In the genomic region with DNA sequence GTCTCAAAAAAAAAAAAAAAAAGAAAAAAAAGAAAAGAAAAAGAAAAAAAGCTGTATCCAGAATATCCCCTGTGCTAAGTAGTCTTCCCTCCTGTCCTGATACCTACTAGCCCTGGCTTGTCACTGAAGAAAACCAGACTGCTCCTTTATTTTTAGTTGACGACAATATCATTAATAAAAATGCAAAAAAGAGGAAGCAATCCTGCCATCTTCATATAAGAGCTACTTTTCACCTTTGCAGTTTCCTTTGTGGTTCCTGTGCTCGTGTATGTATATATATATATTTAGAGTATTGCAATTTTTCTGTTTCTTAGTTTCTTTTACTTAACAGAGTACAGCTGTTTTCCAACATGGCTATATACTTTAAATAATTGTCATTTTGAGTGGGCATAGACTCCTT, we compare ENCODE assay signal across 15 cellular contexts. TPM values are rescaled to one million over a fixed set of nuclear protein-coding genes. Genes with fewer than 3 reads are reported as not detected.
A peak's percentile ranks its signal among the peaks of the same experiment; 100 is the strongest.
DNase-seq lines count a peak whose midpoint lies in the region; ATAC-seq and TF ChIP-seq lines count a peak whose summit lies in the region.
"Had no signal": no experiment of that assay in that cellular context is flagged by ENCODE, and none has a peak within 500 bp of the region (broad histone marks: within the 10 kb centered on the region; RNA-seq: fewer than 3 reads in every experiment).

No MANE protein-coding gene starts in this region.

- intact Hi-C loops in natural killer cell (cut with micrococcal nuclease) = no loop called here

- peaks cover 15 to 21% of the 10 kb centered on the region in 2 donors for H3K4me1 Mint-ChIP-seq in natural killer cell

- no peak for TF ChIP-seq CTCF in natural killer cell (IDR thresholded peaks at IDR 0.05)

- H3K36me3 Mint-ChIP-seq in natural killer cell = no peaks in the 10 kb centered on the region

- H3K9me3 Mint-ChIP-seq in natural killer cell = no peaks in the 10 kb centered on the region
- H3K9me3 Mint-ChIP-seq: CD4-positive, alpha-beta T cell had no signal

- peaks cover 0 to 5% of the 10 kb centered on the region in 2 donors for H3K27me3 Mint-ChIP-seq in natural killer cell (ENCODE audit: low read depth in 2 of 2)
- H3K27me3 Mint-ChIP-seq: activated CD4-positive, alpha-beta memory T cell treated with anti-CD3 and anti-CD28 coated beads for 36 hours had no signal

- ATAC-seq in GM18868 (IDR thresholded peaks at IDR 0.05; ENCODE audit: unreplicated experiment) (peak; percentile 41), GM21723 (IDR thresholded peaks at IDR 0.05; ENCODE audit: unreplicated experiment) (peak; percentile 55), HG03439 (IDR thresholded peaks at IDR 0.05; ENCODE audit: unreplicated experiment) (peak; percentile 31), natural killer cell (no peak)

- no peak overlapping the region for H3K27ac Mint-ChIP-seq in natural killer cell
- H3K27ac Mint-ChIP-seq: activated CD4-positive, alpha-beta memory T cell treated with anti-CD3 and anti-CD28 coated beads for 36 hours; CD4-positive, alpha-beta T cell had no signal

- DNase-seq in natural killer cell (no peak), NCI-H2227 (lab: John Stamatoyannopoulos, UW; ENCODE audit: unreplicated experiment) (no peak), NCI-H774 (lab: John Stamatoyannopoulos, UW) (no peak)
- DNase-seq in stimulated activated naive CD4-positive, alpha-beta T cell treated with Interleukin-2 at 50 U/mL for 16 hours (lab: John Stamatoyannopoulos, UW) = no peak
- DNase-seq: activated CD4-positive, alpha-beta memory T cell treated with anti-CD3 and anti-CD28 coated beads for 36 hours; activated gamma-delta T cell treated with Interleukin-2 at 50 U/mL for 16 hours; brain microvascular endothelial cell; CD4-positive, alpha-beta T cell; NCI-H446 treated with DMSO at 0.1 percent for 48 hours; Right ventricle myocardium superior; T1000 had no signal

- H3K4me3 Mint-ChIP-seq in natural killer cell = peak overlapping the region; percentile 55
- H3K4me3 Mint-ChIP-seq: activated CD4-positive, alpha-beta memory T cell treated with anti-CD3 and anti-CD28 coated beads for 36 hours; CD4-positive, alpha-beta T cell had no signal

RNA-seq across cellular contexts. Expression of a gene that starts 13.6 kb away (rescaled TPM):
- under 1 TPM in 1 of 3 donors, not detected in 2; 0.14 TPM for total RNA-seq in natural killer cell
- total RNA-seq: MCF 10A, Right ventricle myocardium superior had no signal

RNA-seq across cellular contexts. Expression of a gene that starts 37.0 kb away (rescaled TPM):
- 10 to 100 TPM; 29.7 to 41.2 (median 31.9) TPM for total RNA-seq in natural killer cell

Comparison
In these comparisons a context has a peak if more than half of its experiments do, and no peak if none do; other contexts are left out.
1. ATAC-seq: peak in GM18868 (single experiment), GM21723 (single experiment) and HG03439 (single experiment); none in natural killer cell (0 of 3).